In genomic region chr20:46363874-46364669, GRCh38 we compare ENCODE assay signal across 1 cellular context.
TF ChIP-seq lines count a peak whose summit lies in the region.

No MANE protein-coding gene starts in this region.

TF ChIP-seq in HepG2, 621 proteins besides CTCF, POLR2A, EP300 and RAD21 (continued from another document and continues in another):
- peak; percentile 85; the same call in 1 of the 2 replicates for TF ChIP-seq ZSCAN30 (CRISPR knock-in tag; IDR thresholded peaks at IDR 0.05)
- TF ChIP-seq PITX1 (CRISPR knock-in tag; IDR thresholded peaks at IDR 0.05): peak; percentile 85
- peak; percentile 95 for TF ChIP-seq ZFX (CRISPR knock-in tag; IDR thresholded peaks at IDR 0.05; ENCODE audit: low read depth)
- no peak for TF ChIP-seq ZMAT5 (CRISPR knock-in tag; IDR thresholded peaks at IDR 0.05; ENCODE audit: borderline replicate concordance, low read depth)
- TF ChIP-seq ZNF331 (CRISPR knock-in tag; IDR thresholded peaks at IDR 0.05): no peak; the same call in 1 of the 2 replicates
- TF ChIP-seq ZNF451 (CRISPR knock-in tag; IDR thresholded peaks at IDR 0.05): peak; percentile 96
- TF ChIP-seq NR1H2 (CRISPR knock-in tag; IDR thresholded peaks at IDR 0.05; ENCODE audit: borderline replicate concordance, low read depth): 0 out of 2 replicates have a peak, but pooled peaks have one; percentile 78
- TF ChIP-seq ZNF75D (CRISPR knock-in tag; IDR thresholded peaks at IDR 0.05; ENCODE audit: borderline replicate concordance): no peak
- peak; percentile 97 for TF ChIP-seq ZFY (CRISPR knock-in tag; IDR thresholded peaks at IDR 0.05)
- peak; percentile 92 for TF ChIP-seq ZNF614 (CRISPR knock-in tag; IDR thresholded peaks at IDR 0.05; ENCODE audit: borderline replicate concordance)
- peak; percentile 97; the same call in 1 of the 2 replicates for TF ChIP-seq HOXA5 (CRISPR knock-in tag; IDR thresholded peaks at IDR 0.05)
- 0 out of 2 replicates have a peak, but pooled peaks have one; percentile 67 for TF ChIP-seq HDAC6 (IDR thresholded peaks at IDR 0.05; ENCODE audit: low read depth, low read length)
- TF ChIP-seq SMARCE1 (IDR thresholded peaks at IDR 0.05; ENCODE audit: borderline replicate concordance): no peak
- no peak for TF ChIP-seq KAT2B (IDR thresholded peaks at IDR 0.05; ENCODE audit: borderline replicate concordance, low read depth, low read length)
- TF ChIP-seq ZNF460 (CRISPR knock-in tag; IDR thresholded peaks at IDR 0.05; ENCODE audit: borderline replicate concordance): peak; percentile 57; the same call in 1 of the 2 replicates
- peak; percentile 93; the same call in 2 of the 3 replicates for TF ChIP-seq MXI1 (IDR thresholded peaks at IDR 0.05; ENCODE audit: borderline replicate concordance, low read depth, low read length)
- TF ChIP-seq ZBTB26 (CRISPR knock-in tag; IDR thresholded peaks at IDR 0.05; ENCODE audit: borderline replicate concordance): peak; percentile 84
- peak; percentile 85 for TF ChIP-seq ZNF766 (CRISPR knock-in tag; IDR thresholded peaks at IDR 0.05; ENCODE audit: borderline replicate concordance)
- no peak for TF ChIP-seq SNRNP70 (IDR thresholded peaks at IDR 0.05; ENCODE audit: low read depth, low read length)
- TF ChIP-seq KIAA2018 (CRISPR knock-in tag; IDR thresholded peaks at IDR 0.05; ENCODE audit: borderline replicate concordance): peak; percentile 73; the same call in 1 of the 2 replicates
- TF ChIP-seq ZNF674 (CRISPR knock-in tag; IDR thresholded peaks at IDR 0.05; ENCODE audit: low read depth): peak; percentile 97; the same call in 1 of the 2 replicates
- TF ChIP-seq ZNF136 (CRISPR knock-in tag; IDR thresholded peaks at IDR 0.05; ENCODE audit: low read depth): peak; percentile 90; the same call in 1 of the 2 replicates
- peak; percentile 89; the same call in 1 of the 2 replicates for TF ChIP-seq HES4 (CRISPR knock-in tag; IDR thresholded peaks at IDR 0.05; ENCODE audit: borderline replicate concordance)
- peak; percentile 25; the same call in 1 of the 2 replicates for TF ChIP-seq PRDM10 (CRISPR knock-in tag; IDR thresholded peaks at IDR 0.05; ENCODE audit: low read depth)
- TF ChIP-seq RARA (CRISPR knock-in tag; IDR thresholded peaks at IDR 0.05): peak; percentile 17; the same call in 1 of the 2 replicates
- TF ChIP-seq STAT5B (CRISPR knock-in tag; IDR thresholded peaks at IDR 0.05): 0 out of 2 replicates have a peak, but pooled peaks have one; percentile 52
- TF ChIP-seq TAF1 (CRISPR knock-in tag; IDR thresholded peaks at IDR 0.05): peak; percentile 99
- TF ChIP-seq ZNF749 (CRISPR knock-in tag; IDR thresholded peaks at IDR 0.05; ENCODE audit: borderline replicate concordance): 0 out of 2 replicates have a peak, but pooled peaks have one; percentile 57
- no peak for TF ChIP-seq TCF12 (IDR thresholded peaks at IDR 0.05)
- TF ChIP-seq TCF12 (CRISPR knock-in tag; IDR thresholded peaks at IDR 0.05): peak; percentile 92
- no peak for TF ChIP-seq PRMT3 (CRISPR knock-in tag; IDR thresholded peaks at IDR 0.05; ENCODE audit: borderline replicate concordance, low read depth)
- TF ChIP-seq ZBTB43 (CRISPR knock-in tag; conservative IDR thresholded peaks at IDR 0.05): peak; percentile 87
- TF ChIP-seq NR2F1 (CRISPR knock-in tag; IDR thresholded peaks at IDR 0.05): peak; percentile 9 to 43; a peak in 3 of 4 replicates
- TF ChIP-seq MLXIP (CRISPR knock-in tag; IDR thresholded peaks at IDR 0.05; ENCODE audit: borderline replicate concordance): peak; percentile 87
- no peak for TF ChIP-seq RARG (CRISPR knock-in tag; IDR thresholded peaks at IDR 0.05; ENCODE audit: low read depth)
- TF ChIP-seq HNF4A (CRISPR knock-in tag; IDR thresholded peaks at IDR 0.05): peak; percentile 41
- no peak; the same call in 1 of the 2 replicates for TF ChIP-seq ZNF615 (CRISPR knock-in tag; IDR thresholded peaks at IDR 0.05; ENCODE audit: borderline replicate concordance)
- TF ChIP-seq ZNF253 (CRISPR knock-in tag; IDR thresholded peaks at IDR 0.05; ENCODE audit: borderline replicate concordance): peak; percentile 64; the same call in 1 of the 2 replicates
- TF ChIP-seq ZFP36 (IDR thresholded peaks at IDR 0.05; ENCODE audit: borderline replicate concordance, low read depth, low read length, partially characterized antibody): no peak
- TF ChIP-seq SP2 (CRISPR knock-in tag; IDR thresholded peaks at IDR 0.05): peak; percentile 86
- TF ChIP-seq MTF2 (CRISPR knock-in tag; IDR thresholded peaks at IDR 0.05; ENCODE audit: borderline replicate concordance): peak; percentile 87; the same call in 1 of the 2 replicates
- TF ChIP-seq ZNF7 (CRISPR knock-in tag; IDR thresholded peaks at IDR 0.05): no peak
- TF ChIP-seq ZNF275 (CRISPR knock-in tag; IDR thresholded peaks at IDR 0.05; ENCODE audit: borderline replicate concordance): peak; percentile 97
- TF ChIP-seq PCBP1 (IDR thresholded peaks at IDR 0.05; ENCODE audit: borderline replicate concordance, low read depth, low read length): peak; percentile 97
- peak; percentile 96 for TF ChIP-seq SALL2 (CRISPR knock-in tag; IDR thresholded peaks at IDR 0.05)
- TF ChIP-seq NBN (conservative IDR thresholded peaks at IDR 0.05): no peak
- no peak; the same call in none of the 2 replicates for TF ChIP-seq MED1 (CRISPR knock-in tag; IDR thresholded peaks at IDR 0.05)
